In genomic region chr20:35907017-35907685, GRCh38 we compare ENCODE assay signal across 16 cellular contexts. TPM values are rescaled to one million over a fixed set of nuclear protein-coding genes. Genes with fewer than 3 reads are reported as not detected.
A peak's percentile ranks its signal among the peaks of the same experiment; 100 is the strongest.
DNase-seq lines count a peak whose midpoint lies in the region; ATAC-seq and TF ChIP-seq lines count a peak whose summit lies in the region.
"Had no signal": no experiment of that assay in that cellular context is flagged by ENCODE, and none has a peak within 500 bp of the region (broad histone marks: within the 10 kb centered on the region; RNA-seq: fewer than 3 reads in every experiment).

No MANE protein-coding gene starts in this region.

- DNase-seq in NCI-H2171 treated with DMSO at 0.1 percent for 48 hours (lab: John Stamatoyannopoulos, UW): peak; percentile 29
- DNase-seq in NCI-H2171 (lab: John Stamatoyannopoulos, UW): no peak
- peak; percentile 82 for DNase-seq in OCI-M1 (lab: John Stamatoyannopoulos, UW)
- DNase-seq in psoas muscle: peak; percentile 28 to 54
- DNase-seq in DMS 273 (lab: John Stamatoyannopoulos, UW; ENCODE audit: unreplicated experiment): no peak
- DNase-seq: activated CD4-positive, alpha-beta T cell treated with anti-CD3 and anti-CD28 coated beads, Interleukin-2, amount 50 U/mL, for 48 hours; activated T-cell treated with anti-CD3 and anti-CD28 coated beads, Interleukin-2, amount 50 U/mL, for 4 hours; cerebellar nuclear complex; MG63; NCI-H226; stimulated activated naive B cell treated with anti-CD40 and anti-IgM and Interleukin-4, amounts not matched to agents 10 μg/mL and 1 μg/mL and 100 μg/mL, for 72 hours; trophoblast cell had no signal

- H3K27me3 ChIP-seq in psoas muscle (ENCODE audit: insufficient read depth in 3 of 3, low read length in 2 of 3): no peaks in the 10 kb centered on the region
- H3K27me3 ChIP-seq: MG63 had no signal

- peak; percentile 11 for ATAC-seq in esophagus mucosa
- ATAC-seq in psoas muscle: peak; percentile 76 to 94 (median 90)
- ATAC-seq in HG02981 (IDR thresholded peaks at IDR 0.05; ENCODE audit: unreplicated experiment): no peak
- no peak for ATAC-seq in GM19324 (IDR thresholded peaks at IDR 0.05; ENCODE audit: low FRiP score, unreplicated experiment)
- ATAC-seq: activated T-cell treated with anti-CD3 and anti-CD28 coated beads, Interleukin-2, amount 50 U/mL, for 4 hours; stimulated activated naive B cell treated with anti-CD40 and anti-IgM and Interleukin-4, amounts not matched to agents 10 μg/mL and 1 μg/mL and 100 μg/mL, for 72 hours had no signal

- peaks cover 0 to 4% of the 10 kb centered on the region in 2 donors for H3K36me3 ChIP-seq in psoas muscle (ENCODE audit: insufficient read depth in 1 of 2, low read depth in 1 of 2)

- TF ChIP-seq CTCF in psoas muscle (IDR thresholded peaks at IDR 0.05): no peak

- no peak overlapping the region for H3K4me3 ChIP-seq in psoas muscle
- H3K4me3 ChIP-seq: MG63, SK-N-MC had no signal

- intact Hi-C loops in psoas muscle (cut with DNase I): loop anchor here in 1 of 2 donors (10.0 kb wide), 1 partner anchor 312 kb away; no protein-coding TSS in a partner anchor

- H3K9me3 ChIP-seq in psoas muscle: no peaks in the 10 kb centered on the region
- H3K9me3 ChIP-seq: MG63 had no signal

- peaks cover 21% of the 10 kb centered on the region for H3K4me1 ChIP-seq in psoas muscle

- WGBS in psoas muscle, 3 donors: 36 to 59% (median 40%) methylated on average over 7 of the region's 7 CpGs

- peak overlapping the region; percentile 71 for H3K27ac ChIP-seq in psoas muscle
- H3K27ac ChIP-seq: SK-N-MC had no signal

RNA-seq across cellular contexts. Expression of gene SCAND1, which starts 47.2 kb away (rescaled TPM):
- total RNA-seq in esophagus mucosa (47.9 TPM), psoas muscle (10 to 100 TPM; 37.4 to 70.2 (median 55.1) TPM)
- polyA plus RNA-seq in psoas muscle: 10 to 100 TPM; 78.6 to 90.7 (median 82.8) TPM

Comparison
In these comparisons a context has a peak if more than half of its experiments do, and no peak if none do; other contexts are left out.
1. DNase-seq: peak in NCI-H2171 treated with DMSO at 0.1 percent for 48 hours (single experiment), OCI-M1 (single experiment) and psoas muscle (2 of 2); none in NCI-H2171 (single experiment) and DMS 273 (single experiment).
2. ATAC-seq: peak in esophagus mucosa (single experiment) and psoas muscle (4 of 4); none in HG02981 (single experiment) and GM19324 (single experiment).